Comparison of ENCODE assay signal across 12 cellular contexts in genomic region chr10:71582019-71582418, GRCh38.
DNase-seq lines count a peak whose midpoint lies in the region; ATAC-seq, FAIRE-seq and TF ChIP-seq lines count a peak whose summit lies in the region.
"Had no signal": no experiment of that assay in that cellular context is flagged by ENCODE, and none has a peak within 500 bp of the region (broad histone marks: within the 10 kb centered on the region; RNA-seq: fewer than 3 reads in every experiment).

No MANE protein-coding gene starts in this region.

- H4K20me1 ChIP-seq in GM12878 (ENCODE audit: control insufficient read depth, insufficient read depth), result no peaks in the 10 kb centered on the region

- no peaks in the 10 kb centered on the region for H3K9me3 ChIP-seq in GM12878 (replicated peaks; ENCODE audit: control insufficient read depth, insufficient read depth, low read length)
- no peaks in the 10 kb centered on the region for H3K9me3 ChIP-seq in esophagus squamous epithelium

- TF ChIP-seq EP300 in GM12878 (IDR thresholded peaks at IDR 0.05; ENCODE audit: borderline replicate concordance in 1 of 2, control insufficient read depth in 1 of 2, low read depth in 2 of 2, low read length in 2 of 2), result no peak

- H3K27me3 ChIP-seq in GM12878 (replicated peaks in 1 of 2; ENCODE audit: control insufficient read depth in 2 of 2, insufficient read depth in 2 of 2, low read length in 1 of 2), result no peaks in the 10 kb centered on the region; a peak in 1 of 4 replicates
- H3K27me3 ChIP-seq in kidney epithelial cell (ENCODE audit: control insufficient read depth, insufficient read depth, low read length), result peaks cover 18% of the 10 kb centered on the region
- peaks cover 0 to 9% (median 0%) of the 10 kb centered on the region in 4 donors for H3K27me3 ChIP-seq in esophagus squamous epithelium

- H3K4me3 ChIP-seq in GM12878 (no peak overlapping the region), kidney epithelial cell (ENCODE audit: low read depth, low read length) (no peak overlapping the region), esophagus squamous epithelium (no peak overlapping the region)

- ATAC-seq in GM12878, result 0 out of 3 replicates have a peak, but pooled peaks have one; percentile 23
- ATAC-seq in HG03159 (IDR thresholded peaks at IDR 0.05; ENCODE audit: unreplicated experiment), result no peak

- TF ChIP-seq POLR2A in GM12878 (IDR thresholded peaks at IDR 0.05; ENCODE audit: low read depth, low read length), result no peak
- no peak for TF ChIP-seq POLR2A in esophagus squamous epithelium (IDR thresholded peaks at IDR 0.05)

- no peak overlapping the region for H3K27ac ChIP-seq in GM12878 (ENCODE audit: control insufficient read depth, insufficient read depth)
- no peak overlapping the region for H3K27ac ChIP-seq in esophagus squamous epithelium

- H3K9ac ChIP-seq in GM12878 (ENCODE audit: control insufficient read depth, insufficient read depth, low read length), result no peak overlapping the region

- SMC1A ChIA-PET in GM12878 (lab: Charles Lee; ENCODE audit: uncharacterized antibody, unreplicated experiment), result no interaction called here

- CTCF ChIA-PET in GM12878 (lab: Yijun Ruan, JAX), result interaction anchor here (0.9 to 2.2 kb wide), 2 partner anchors 12 to 263 kb away, joined by 3 to 8 read pairs; no protein-coding TSS in a partner anchor

- intact Hi-C loops in GM12878 (cut with micrococcal nuclease; ENCODE audit: unreplicated experiment) (no loop called here), esophagus squamous epithelium (cut with DNase I) (no loop called here)

- TF ChIP-seq RAD21 in GM12878 (IDR thresholded peaks at IDR 0.05; ENCODE audit: insufficient read depth, low read depth, low read length), result no peak

- no peaks in the 10 kb centered on the region for H3K79me2 ChIP-seq in GM12878 (ENCODE audit: control insufficient read depth, insufficient read depth, low read length)

- peak; percentile 41 for DNase-seq in A172 (ENCODE audit: low spot score)
- DNase-seq in HuH-7 (ENCODE audit: low spot score), result peak; percentile 26
- DNase-seq in GM12878 (ENCODE audit: low read depth, low spot score), result no peak
- peak; percentile 9 for DNase-seq in kidney epithelial cell (ENCODE audit: low read depth)
- no peak for DNase-seq in ureter (ENCODE audit: low spot score)
- DNase-seq in NCI-H2029 treated with DMSO at 0.1 percent for 48 hours (lab: John Stamatoyannopoulos, UW), result no peak
- no peak for DNase-seq in esophagus squamous epithelium (lab: John Stamatoyannopoulos, UW)
- DNase-seq: activated CD4-positive, alpha-beta T cell treated with anti-CD3 and anti-CD28 coated beads for 48 hours; activated naive CD8-positive, alpha-beta T cell treated with anti-CD3 and anti-CD28 coated beads, Interleukin-2, amount 10 ng/mL, durations not matched to agents 7 days and 5 days; NCI-H1417 treated with DMSO at 0.1 percent for 48 hours; stimulated activated CD4-positive, alpha-beta T cell treated with anti-CD3 and anti-CD28 coated beads, Interleukin-4, amount 100 ng/mL, for 4 hours had no signal

- RAD21 ChIA-PET in GM12878 (lab: Charles Lee; ENCODE audit: unreplicated experiment), result no interaction called here

- H2AFZ ChIP-seq in GM12878 (ENCODE audit: control insufficient read depth, low read depth, low read length), result no peak overlapping the region

- no peak for TF ChIP-seq CTCF in GM12878 (IDR thresholded peaks at IDR 0.05 in 2 of 3, conservative IDR thresholded peaks at IDR 0.05 in 1 of 3; ENCODE audit: control insufficient read depth in 2 of 3, extremely low read depth in 1 of 3, insufficient read depth in 1 of 3, low read depth in 3 of 3, low read length in 3 of 3)
- no peak for TF ChIP-seq CTCF in kidney epithelial cell (IDR thresholded peaks at IDR 0.05; ENCODE audit: insufficient read depth, low read length, poor library complexity, severe bottlenecking)
- no peak for TF ChIP-seq CTCF in esophagus squamous epithelium (IDR thresholded peaks at IDR 0.05)

- 32% methylated on average over 3 of the region's 3 CpGs for WGBS in GM12878 (ENCODE audit: insufficient coverage, insufficient replicate concordance, low lambda C conversion rate, missing lambda C conversion rate)
- WGBS in esophagus squamous epithelium, 2 donors, result 65 to 68% methylated on average over 3 of the region's 3 CpGs

- H3K4me2 ChIP-seq in GM12878 (ENCODE audit: control insufficient read depth, insufficient read depth), result no peak overlapping the region

- H3K36me3 ChIP-seq in GM12878 (ENCODE audit: control insufficient read depth in 2 of 2, insufficient read depth in 2 of 2, low read length in 1 of 2) (no peaks in the 10 kb centered on the region), kidney epithelial cell (ENCODE audit: control insufficient read depth, insufficient read depth, low read length) (no peaks in the 10 kb centered on the region), esophagus squamous epithelium (no peaks in the 10 kb centered on the region)

- H3K4me1 ChIP-seq in GM12878 (ENCODE audit: control insufficient read depth, insufficient read depth, low read length), result no peaks in the 10 kb centered on the region
- H3K4me1 ChIP-seq in esophagus squamous epithelium, result no peaks in the 10 kb centered on the region

- in situ Hi-C loops in GM12878 (cut with MboI), result no loop called here

- POLR2A ChIA-PET in GM12878 (lab: Charles Lee), result no interaction called here

- no TSS peak for BruUV-seq in GM12878 (replicated peaks; lab: Mats Ljungman, UMichigan)

- FAIRE-seq in GM12878 (lab: Jason Lieb, UNC), result no peak

TF ChIP-seq in GM12878, 131 proteins besides CTCF, POLR2A, EP300 and RAD21:
- TF ChIP-seq MEF2A (IDR thresholded peaks at IDR 0.05; ENCODE audit: insufficient read depth, low read depth, low read length), result no peak
- no peak for TF ChIP-seq E2F8 (IDR thresholded peaks at IDR 0.05; ENCODE audit: low read depth, partially characterized antibody)
- TF ChIP-seq REST (IDR thresholded peaks at IDR 0.05; ENCODE audit: low read depth, low read length), result peak; percentile 81

Comparison
In these comparisons a context has a peak if more than half of its experiments do, and no peak if none do; other contexts are left out.
1. DNase-seq: peak in A172 (single experiment), HuH-7 (single experiment) and kidney epithelial cell (single experiment); none in GM12878 (single experiment), ureter (single experiment), NCI-H2029 treated with DMSO at 0.1 percent for 48 hours (single experiment) and esophagus squamous epithelium (single experiment).